1 cellular context compared by ENCODE assay signal in genomic region chr12:55624056-55624455, GRCh38.
TF ChIP-seq lines count a peak whose summit lies in the region.

No MANE protein-coding gene starts in this region.

TF ChIP-seq in SK-N-SH, 30 proteins besides CTCF, POLR2A, EP300 and RAD21:
- TF ChIP-seq ZBTB33 (IDR thresholded peaks at IDR 0.05; ENCODE audit: borderline replicate concordance, low read depth) = no peak
- TF ChIP-seq REST (IDR thresholded peaks at IDR 0.05; ENCODE audit: low read depth, low read length) = no peak
- no peak for TF ChIP-seq NRF1 (IDR thresholded peaks at IDR 0.05; ENCODE audit: low read depth, low read length)
- no peak for TF ChIP-seq FOXM1 (IDR thresholded peaks at IDR 0.05; ENCODE audit: low read depth)
- TF ChIP-seq USF1 (IDR thresholded peaks at IDR 0.05; ENCODE audit: borderline replicate concordance, low read depth) = no peak
- no peak for TF ChIP-seq MEF2A (IDR thresholded peaks at IDR 0.05; ENCODE audit: borderline replicate concordance, low read depth)
- TF ChIP-seq GATA2 (CRISPR knock-in tag; IDR thresholded peaks at IDR 0.05) = no peak
- TF ChIP-seq TCF12 (IDR thresholded peaks at IDR 0.05) = no peak
- no peak for TF ChIP-seq SIN3A (IDR thresholded peaks at IDR 0.05; ENCODE audit: borderline replicate concordance, low read depth, low read length)
- no peak for TF ChIP-seq IRF3 (IDR thresholded peaks at IDR 0.05; ENCODE audit: low read depth, low read length)
- TF ChIP-seq RFX5 (IDR thresholded peaks at IDR 0.05; ENCODE audit: low read length) = no peak
- TF ChIP-seq CHD2 (IDR thresholded peaks at IDR 0.05; ENCODE audit: low read length, partially characterized antibody) = no peak
- no peak for TF ChIP-seq POLR2AphosphoS5 (IDR thresholded peaks at IDR 0.05; ENCODE audit: low read depth, low read length)
- TF ChIP-seq RXRA (IDR thresholded peaks at IDR 0.05; ENCODE audit: borderline replicate concordance, low read depth) = no peak
- no peak for TF ChIP-seq MAX (IDR thresholded peaks at IDR 0.05; ENCODE audit: low read depth)
